ENCODE assay signal across 1 cellular context in genomic region chr17:57257213-57257873, GRCh38.
TF ChIP-seq lines count a peak whose summit lies in the region.

No MANE protein-coding gene starts in this region.

TF ChIP-seq in GM23338, 12 proteins besides CTCF, POLR2A, EP300 and RAD21 (continued from another document):
- TF ChIP-seq ZNF462 (CRISPR knock-in tag; IDR thresholded peaks at IDR 0.05), result no peak
- no peak for TF ChIP-seq STAT1 (IDR thresholded peaks at IDR 0.05; ENCODE audit: unreplicated experiment)
- TF ChIP-seq, protein P1, sequence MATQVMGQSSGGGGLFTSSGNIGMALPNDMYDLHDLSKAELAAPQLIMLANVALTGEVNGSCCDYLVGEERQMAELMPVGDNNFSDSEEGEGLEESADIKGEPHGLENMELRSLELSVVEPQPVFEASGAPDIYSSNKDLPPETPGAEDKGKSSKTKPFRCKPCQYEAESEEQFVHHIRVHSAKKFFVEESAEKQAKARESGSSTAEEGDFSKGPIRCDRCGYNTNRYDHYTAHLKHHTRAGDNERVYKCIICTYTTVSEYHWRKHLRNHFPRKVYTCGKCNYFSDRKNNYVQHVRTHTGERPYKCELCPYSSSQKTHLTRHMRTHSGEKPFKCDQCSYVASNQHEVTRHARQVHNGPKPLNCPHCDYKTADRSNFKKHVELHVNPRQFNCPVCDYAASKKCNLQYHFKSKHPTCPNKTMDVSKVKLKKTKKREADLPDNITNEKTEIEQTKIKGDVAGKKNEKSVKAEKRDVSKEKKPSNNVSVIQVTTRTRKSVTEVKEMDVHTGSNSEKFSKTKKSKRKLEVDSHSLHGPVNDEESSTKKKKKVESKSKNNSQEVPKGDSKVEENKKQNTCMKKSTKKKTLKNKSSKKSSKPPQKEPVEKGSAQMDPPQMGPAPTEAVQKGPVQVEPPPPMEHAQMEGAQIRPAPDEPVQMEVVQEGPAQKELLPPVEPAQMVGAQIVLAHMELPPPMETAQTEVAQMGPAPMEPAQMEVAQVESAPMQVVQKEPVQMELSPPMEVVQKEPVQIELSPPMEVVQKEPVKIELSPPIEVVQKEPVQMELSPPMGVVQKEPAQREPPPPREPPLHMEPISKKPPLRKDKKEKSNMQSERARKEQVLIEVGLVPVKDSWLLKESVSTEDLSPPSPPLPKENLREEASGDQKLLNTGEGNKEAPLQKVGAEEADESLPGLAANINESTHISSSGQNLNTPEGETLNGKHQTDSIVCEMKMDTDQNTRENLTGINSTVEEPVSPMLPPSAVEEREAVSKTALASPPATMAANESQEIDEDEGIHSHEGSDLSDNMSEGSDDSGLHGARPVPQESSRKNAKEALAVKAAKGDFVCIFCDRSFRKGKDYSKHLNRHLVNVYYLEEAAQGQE (IDR thresholded peaks at IDR 0.05; ENCODE audit: unreplicated experiment), result no peak
- no peak for TF ChIP-seq CREB1 (CRISPR knock-in tag; IDR thresholded peaks at IDR 0.05; ENCODE audit: low read depth)
